Comparison of ENCODE assay signal across 1 cellular context in genomic region chr2:16774091-16774490, GRCh38.
TF ChIP-seq lines count a peak whose summit lies in the region.

No MANE protein-coding gene starts in this region.

TF ChIP-seq in GM23338, 12 proteins besides CTCF, POLR2A, EP300 and RAD21 (continued from another document):
- no peak for TF ChIP-seq ZNF462 (CRISPR knock-in tag; IDR thresholded peaks at IDR 0.05)
- no peak for TF ChIP-seq EZH2 (IDR thresholded peaks at IDR 0.05; ENCODE audit: low read depth, unreplicated experiment)
- no peak for TF ChIP-seq EZH2phosphoT487 (IDR thresholded peaks at IDR 0.05; ENCODE audit: unreplicated experiment)
- no peak for TF ChIP-seq POLR2AphosphoS5 (IDR thresholded peaks at IDR 0.05; ENCODE audit: low read depth)
- no peak for TF ChIP-seq JUNB (IDR thresholded peaks at IDR 0.05; ENCODE audit: unreplicated experiment)
- no peak for TF ChIP-seq ZNF114 (CRISPR knock-in tag; IDR thresholded peaks at IDR 0.05)
- TF ChIP-seq STAT1 (IDR thresholded peaks at IDR 0.05; ENCODE audit: unreplicated experiment) = no peak
- TF ChIP-seq ZNF331 (CRISPR knock-in tag; IDR thresholded peaks at IDR 0.05; ENCODE audit: low read depth) = no peak
- TF ChIP-seq NANOG (IDR thresholded peaks at IDR 0.05; ENCODE audit: borderline replicate concordance) = no peak
